In genomic region chr6:24283043-24283985, GRCh38 we compare ENCODE assay signal across 1 cellular context.
TF ChIP-seq lines count a peak whose summit lies in the region.

No MANE protein-coding gene starts in this region.

TF ChIP-seq in HEK293, 187 proteins besides CTCF, POLR2A, EP300 and RAD21 (continued from another document and continues in another):
- TF ChIP-seq ZNF701 (tag by site-specific recombination; IDR thresholded peaks at IDR 0.05) (no peak), ZNF629 (tag by site-specific recombination; IDR thresholded peaks at IDR 0.05) (no peak), ZNF184 (tag by site-specific recombination; IDR thresholded peaks at IDR 0.05) (peak; percentile 66; the same call in 1 of the 2 replicates), TCF7L2 (IDR thresholded peaks at IDR 0.05; ENCODE audit: borderline replicate concordance, low read depth, low read length) (no peak), PATZ1 (tag by site-specific recombination; IDR thresholded peaks at IDR 0.05) (no peak), HOXD13 (CRISPR knock-in tag; IDR thresholded peaks at IDR 0.05; ENCODE audit: borderline replicate concordance) (no peak), ATF2 (tag by site-specific recombination; IDR thresholded peaks at IDR 0.05; ENCODE audit: low read depth) (no peak), ZNF26 (tag by site-specific recombination; IDR thresholded peaks at IDR 0.05) (no peak), ZNF223 (tag by site-specific recombination; IDR thresholded peaks at IDR 0.05) (no peak), ZBTB1 (tag by site-specific recombination; IDR thresholded peaks at IDR 0.05) (no peak), ZNF830 (tag by site-specific recombination; IDR thresholded peaks at IDR 0.05; ENCODE audit: low read depth) (no peak), ZNF114 (tag by site-specific recombination; IDR thresholded peaks at IDR 0.05) (no peak), ZNF555 (tag by site-specific recombination; conservative IDR thresholded peaks at IDR 0.05) (no peak), ZNF121 (tag by site-specific recombination; IDR thresholded peaks at IDR 0.05) (no peak), ZBTB6 (tag by site-specific recombination; IDR thresholded peaks at IDR 0.05) (0 out of 2 replicates have a peak, but pooled peaks have one; percentile 15), ZNF621 (tag by site-specific recombination; IDR thresholded peaks at IDR 0.05) (no peak), ZNF211 (tag by site-specific recombination; IDR thresholded peaks at IDR 0.05; ENCODE audit: low read depth) (no peak), HOXA7 (CRISPR knock-in tag; IDR thresholded peaks at IDR 0.05; ENCODE audit: borderline replicate concordance) (no peak), ZNF248 (tag by site-specific recombination; IDR thresholded peaks at IDR 0.05) (no peak), ZNF513 (tag by site-specific recombination; IDR thresholded peaks at IDR 0.05) (no peak; the same call in 1 of the 2 replicates), SP7 (tag by site-specific recombination; IDR thresholded peaks at IDR 0.05) (peak; percentile 34; the same call in 1 of the 2 replicates), ZBTB11 (tag by site-specific recombination; conservative IDR thresholded peaks at IDR 0.05; ENCODE audit: low read depth) (no peak), ZNF169 (tag by site-specific recombination; IDR thresholded peaks at IDR 0.05) (no peak), BCL6B (tag by site-specific recombination; IDR thresholded peaks at IDR 0.05) (peak; percentile 93), ZEB2 (tag by site-specific recombination; IDR thresholded peaks at IDR 0.05) (no peak), ZNF280C (tag by site-specific recombination; IDR thresholded peaks at IDR 0.05) (no peak), ZNF792 (tag by site-specific recombination; IDR thresholded peaks at IDR 0.05) (no peak; the same call in 1 of the 2 replicates), ZSCAN4 (tag by site-specific recombination; IDR thresholded peaks at IDR 0.05) (no peak), ZNF239 (tag by site-specific recombination; IDR thresholded peaks at IDR 0.05) (no peak), RBAK (tag by site-specific recombination; IDR thresholded peaks at IDR 0.05) (no peak), ZNF596 (tag by site-specific recombination; IDR thresholded peaks at IDR 0.05) (no peak), ZNF398 (tag by site-specific recombination; IDR thresholded peaks at IDR 0.05) (no peak), ZNF18 (tag by site-specific recombination; IDR thresholded peaks at IDR 0.05) (peak; percentile 89), ZNF692 (tag by site-specific recombination; IDR thresholded peaks at IDR 0.05) (no peak), ZNF544 (tag by site-specific recombination; IDR thresholded peaks at IDR 0.05) (peak; percentile 71; the same call in 1 of the 2 replicates), ZBTB7A (tag by site-specific recombination; IDR thresholded peaks at IDR 0.05; ENCODE audit: low read depth) (no peak), ZXDB (tag by site-specific recombination; IDR thresholded peaks at IDR 0.05) (0 out of 2 replicates have a peak, but pooled peaks have one; percentile 14)
